In genomic region chrX:48383239-48383638, GRCh38 we compare ENCODE assay signal across 5 cellular contexts. TPM values are rescaled to one million over a fixed set of nuclear protein-coding genes. Genes with fewer than 3 reads are reported as not detected.
"Had no signal": no experiment of that assay in that cellular context is flagged by ENCODE, and none has a peak within 500 bp of the region (broad histone marks: within the 10 kb centered on the region; RNA-seq: fewer than 3 reads in every experiment).

Gene SSX4, plus strand, starts transcription at chrX:48383539. Its CDS starts 515 bp downstream, at chrX:48384054.

RNA-seq across cellular contexts. Expression of gene SSX4, which starts in this region (rescaled TPM):
- total RNA-seq: GM23248, GM23338, H4, H9, HFFc6 had no signal
- polyA plus RNA-seq: GM23248 had no signal
